ENCODE assay signal across 8 cellular contexts in genomic region chr19:19865750-19866598, GRCh38.
DNase-seq lines count a peak whose midpoint lies in the region; ATAC-seq and TF ChIP-seq lines count a peak whose summit lies in the region.

ZNF253 (plus strand) TSS chr19:19865882; CDS start chr19:19865997, 115 bp downstream.

- in situ Hi-C loops in astrocyte of the spinal cord (cut with HindIII; ENCODE audit: low sequenced_read_pairs) = no loop called here

- H3K4me3 ChIP-seq in astrocyte of the spinal cord (ENCODE audit: low read depth, low read length) = peak within 1 kb of the TSS; percentile 81

- ATAC-seq in GM18502 (IDR thresholded peaks at IDR 0.05; ENCODE audit: poor library complexity, unreplicated experiment) = peak; percentile 92
- peak; percentile 86 for ATAC-seq in HG02970 (IDR thresholded peaks at IDR 0.05; ENCODE audit: low FRiP score, unreplicated experiment)

- DNase-seq in NCI-H2029 treated with DMSO at 0.1 percent for 48 hours (lab: John Stamatoyannopoulos, UW) = peak; percentile 93
- DNase-seq in T1000 (lab: John Stamatoyannopoulos, UW) = peak; percentile 81
- peak; percentile 94 for DNase-seq in astrocyte of the spinal cord (ENCODE audit: low read depth, low spot score)
- DNase-seq in hypothalamus (lab: John Stamatoyannopoulos, UW) = peak; percentile 71 to 98 (median 93)
- DNase-seq in retina = peak; percentile 98
- DNase-seq in UCSD-AML1 (lab: John Stamatoyannopoulos, UW; ENCODE audit: unreplicated experiment) = no peak

- TF ChIP-seq CTCF in astrocyte of the spinal cord (IDR thresholded peaks at IDR 0.05; ENCODE audit: low read depth, low read length) = no peak
